In genomic region chr11:66036334-66036710, GRCh38 we compare ENCODE assay signal across 31 cellular contexts. TPM values are rescaled to one million over a fixed set of nuclear protein-coding genes. Genes with fewer than 3 reads are reported as not detected.
"Had no signal": no experiment of that assay in that cellular context is flagged by ENCODE, and none has a peak within 500 bp of the region (broad histone marks: within the 10 kb centered on the region; RNA-seq: fewer than 3 reads in every experiment).

No MANE protein-coding gene starts in this region.

- H3K9me3 ChIP-seq: ascending aorta had no signal

- FAIRE-seq: TTC549 had no signal

- ATAC-seq: activated CD4-positive, alpha-beta T cell treated with anti-CD3 and anti-CD28 coated beads for 36 hours; activated CD4-positive, CD25-positive, alpha-beta regulatory T cell treated with anti-CD3 and anti-CD28 coated beads, Interleukin-2, amount 50 U/mL, for 24 hours; activated CD8-positive, alpha-beta memory T cell treated with anti-CD3 and anti-CD28 coated beads, Interleukin-2, amount 10 ng/mL, durations not matched to agents 7 days and 5 days; activated CD8-positive, alpha-beta T cell treated with anti-CD3 and anti-CD28 coated beads, Interleukin-2, amount 10 ng/mL, durations not matched to agents 7 days and 5 days; activated naive CD8-positive, alpha-beta T cell treated with anti-CD3 and anti-CD28 coated beads, Interleukin-2, amount 50 U/mL, for 24 hours; WTC11 had no signal

- H3K4me1 ChIP-seq: ascending aorta had no signal

- H3K36me3 ChIP-seq: ascending aorta had no signal

- H3K4me3 ChIP-seq: ascending aorta had no signal

- H3K27ac ChIP-seq: ascending aorta, WERI-Rb-1 had no signal

- H3K27me3 ChIP-seq: ascending aorta had no signal

- DNase-seq: activated CD4-positive, alpha-beta memory T cell treated with anti-CD3 and anti-CD28 coated beads, Interleukin-2, amount 10 ng/mL, durations not matched to agents 7 days and 5 days; activated CD4-positive, alpha-beta T cell treated with anti-CD3 and anti-CD28 coated beads for 1 hour; activated CD4-positive, alpha-beta T cell treated with anti-CD3 and anti-CD28 coated beads for 36 hours; activated CD4-positive, alpha-beta T cell treated with anti-CD3 and anti-CD28 coated beads for 48 hours; activated CD4-positive, alpha-beta T cell treated with anti-CD3 and anti-CD28 coated beads, Interleukin-2, amount 10 ng/mL, durations not matched to agents 7 days and 5 days; activated CD4-positive, alpha-beta T cell treated with anti-CD3 and anti-CD28 coated beads, Interleukin-2, amount 50 U/mL, for 48 hours; activated CD4-positive, CD25-positive, alpha-beta regulatory T cell; activated CD8-positive, alpha-beta memory T cell treated with anti-CD3 and anti-CD28 coated beads for 24 hours; activated CD8-positive, alpha-beta memory T cell treated with anti-CD3 and anti-CD28 coated beads, Interleukin-2, amount 10 ng/mL, durations not matched to agents 7 days and 5 days; activated CD8-positive, alpha-beta memory T cell treated with anti-CD3 and anti-CD28 coated beads, Interleukin-2, amount 50 U/mL, for 48 hours; activated CD8-positive, alpha-beta T cell treated with anti-CD3 and anti-CD28 coated beads, Interleukin-2, amount 10 ng/mL, durations not matched to agents 7 days and 5 days; activated effector memory CD4-positive, alpha-beta T cell treated with Interleukin-2 at 50 U/mL for 16 hours; activated gamma-delta T cell; activated naive CD4-positive, alpha-beta T cell treated with anti-CD3 and anti-CD28 coated beads, Interleukin-2, amount 10 ng/mL, durations not matched to agents 7 days and 5 days; activated naive CD4-positive, alpha-beta T cell treated with Interleukin-2 at 50 U/mL for 16 hours; activated naive CD8-positive, alpha-beta T cell treated with anti-CD3 and anti-CD28 coated beads, Interleukin-2, amount 10 ng/mL, durations not matched to agents 7 days and 5 days; activated naive CD8-positive, alpha-beta T cell treated with anti-CD3 and anti-CD28 coated beads, Interleukin-2, amount 50 U/mL, for 24 hours; activated T-cell treated with anti-CD3 and anti-CD28 coated beads, Interleukin-2, amount 50 U/mL, for 24 hours; activated T-cell treated with anti-CD3 and anti-CD28 coated beads, Interleukin-2, amount 50 U/mL, for 48 hours; amygdala; anterior cingulate cortex; central memory CD4-positive, alpha-beta T cell; T-helper 1 cell; T-helper 2 cell; T-helper 9 cell; WERI-Rb-1 had no signal

RNA-seq across cellular contexts. Expression of gene CATSPER1, which starts 10.0 kb away (rescaled TPM):
- total RNA-seq: activated CD4-positive, alpha-beta T cell treated with anti-CD3 and anti-CD28 coated beads for 36 hours; activated CD4-positive, alpha-beta T cell treated with anti-CD3 and anti-CD28 coated beads, Interleukin-2, amount 10 ng/mL, durations not matched to agents 7 days and 5 days; activated CD8-positive, alpha-beta T cell treated with anti-CD3 and anti-CD28 coated beads, Interleukin-2, amount 10 ng/mL, durations not matched to agents 7 days and 5 days; activated naive CD8-positive, alpha-beta T cell treated with anti-CD3 and anti-CD28 coated beads, Interleukin-2, amount 10 ng/mL, durations not matched to agents 7 days and 5 days; ascending aorta; cerebellum; WTC11 had no signal

RNA-seq across cellular contexts. Expression of gene GAL3ST3, which starts 12.6 kb away (rescaled TPM):
- total RNA-seq: activated CD4-positive, alpha-beta memory T cell treated with anti-CD3 and anti-CD28 coated beads, Interleukin-2, amount 10 ng/mL, durations not matched to agents 7 days and 5 days; activated CD4-positive, alpha-beta T cell treated with anti-CD3 and anti-CD28 coated beads, Interleukin-2, amount 10 ng/mL, durations not matched to agents 7 days and 5 days; activated CD8-positive, alpha-beta memory T cell treated with anti-CD3 and anti-CD28 coated beads, Interleukin-2, amount 10 ng/mL, durations not matched to agents 7 days and 5 days; activated CD8-positive, alpha-beta T cell treated with anti-CD3 and anti-CD28 coated beads, Interleukin-2, amount 10 ng/mL, durations not matched to agents 7 days and 5 days; ascending aorta had no signal

RNA-seq across cellular contexts. Expression of gene CST6, which starts 24.5 kb away (rescaled TPM):
- total RNA-seq: activated CD4-positive, alpha-beta T cell treated with anti-CD3 and anti-CD28 coated beads for 36 hours; activated CD4-positive, alpha-beta T cell treated with anti-CD3 and anti-CD28 coated beads, Interleukin-2, amount 10 ng/mL, durations not matched to agents 7 days and 5 days; activated CD8-positive, alpha-beta memory T cell treated with anti-CD3 and anti-CD28 coated beads, Interleukin-2, amount 10 ng/mL, durations not matched to agents 7 days and 5 days; activated CD8-positive, alpha-beta T cell treated with anti-CD3 and anti-CD28 coated beads, Interleukin-2, amount 10 ng/mL, durations not matched to agents 7 days and 5 days; activated naive CD8-positive, alpha-beta T cell treated with anti-CD3 and anti-CD28 coated beads, Interleukin-2, amount 10 ng/mL, durations not matched to agents 7 days and 5 days; cerebellum had no signal
